Comparison of ENCODE assay signal across 12 cellular contexts in genomic region chr3:129482721-129483120, GRCh38. TPM values are rescaled to one million over a fixed set of nuclear protein-coding genes. Genes with fewer than 3 reads are reported as not detected.
DNase-seq lines count a peak whose midpoint lies in the region; ATAC-seq and TF ChIP-seq lines count a peak whose summit lies in the region.
"Had no signal": no experiment of that assay in that cellular context is flagged by ENCODE, and none has a peak within 500 bp of the region (broad histone marks: within the 10 kb centered on the region; RNA-seq: fewer than 3 reads in every experiment).

No MANE protein-coding gene starts in this region.

- TF ChIP-seq CTCF in cardiac fibroblast (IDR thresholded peaks at IDR 0.05; ENCODE audit: low read depth, low read length) (peak; percentile 7), neutrophil (IDR thresholded peaks at IDR 0.05) (no peak)

- no peak overlapping the region for H3K9ac ChIP-seq in Karpas-422 (ENCODE audit: low read length)

- no peaks in the 10 kb centered on the region for H3K79me2 ChIP-seq in Karpas-422 (ENCODE audit: low read length)

- H3K4me3 ChIP-seq in Karpas-422 (ENCODE audit: low read length) (no peak overlapping the region), cardiac fibroblast (replicated peaks in 1 of 2; ENCODE audit: low read depth in 2 of 2, low read length in 2 of 2) (no peak overlapping the region), neutrophil (ENCODE audit: low read depth in 1 of 2, low read length in 1 of 2) (no peak overlapping the region)

- H3K4me2 ChIP-seq in Karpas-422 (ENCODE audit: low read depth, low read length, poor library complexity, severe bottlenecking), result no peak overlapping the region

- H3K4me1 ChIP-seq in Karpas-422 (ENCODE audit: low read length) (no peaks in the 10 kb centered on the region), neutrophil (ENCODE audit: control insufficient read depth in 1 of 2, insufficient read depth in 1 of 2, low read depth in 1 of 2, low read length in 1 of 2) (peaks cover 15 to 16% of the 10 kb centered on the region in 2 experiments)

- H3K9me3 ChIP-seq in Karpas-422 (ENCODE audit: low read length), result no peaks in the 10 kb centered on the region
- no peaks in the 10 kb centered on the region for H3K9me3 ChIP-seq in neutrophil

- no peaks in the 10 kb centered on the region for H4K20me1 ChIP-seq in Karpas-422 (ENCODE audit: insufficient read depth, low read depth, low read length)

- DNase-seq in DMS 273 (lab: John Stamatoyannopoulos, UW; ENCODE audit: unreplicated experiment) (peak; percentile 64), DMS 273 treated with DMSO at 0.1 percent for 48 hours (lab: John Stamatoyannopoulos, UW) (no peak), Karpas-422 (peak; percentile 74), cardiac fibroblast (ENCODE audit: low read depth in 2 of 2) (no peak), NCI-H2029 treated with DMSO at 0.1 percent for 48 hours (lab: John Stamatoyannopoulos, UW) (no peak)
- no peak for DNase-seq in stimulated activated CD4-positive, alpha-beta T cell treated with anti-CD3 and anti-CD28 coated beads, Interleukin-4, amount 100 ng/mL, for 1 hour
- DNase-seq: GF-D8, SIG-M5 had no signal

- no peak overlapping the region for H3K27ac ChIP-seq in Karpas-422 (ENCODE audit: low read length)
- H3K27ac ChIP-seq in neutrophil, result peak overlapping the region; percentile 85

- no peak for ATAC-seq in HG02642 (IDR thresholded peaks at IDR 0.05; ENCODE audit: poor library complexity, unreplicated experiment)

- no peaks in the 10 kb centered on the region for H3K9me2 ChIP-seq in Karpas-422 (replicated peaks; ENCODE audit: insufficient read depth, low read length)

- no peak overlapping the region for H2AFZ ChIP-seq in Karpas-422 (ENCODE audit: low read length)

- H3K36me3 ChIP-seq in Karpas-422 (ENCODE audit: insufficient read depth, low read length) (no peaks in the 10 kb centered on the region), neutrophil (peaks cover 45% of the 10 kb centered on the region)

- H3K27me3 ChIP-seq in Karpas-422 (ENCODE audit: low read length), result no peaks in the 10 kb centered on the region
- no peaks in the 10 kb centered on the region for H3K27me3 ChIP-seq in neutrophil

RNA-seq across cellular contexts. Expression of gene IFT122, which starts 42.7 kb away (rescaled TPM):
- total RNA-seq in Karpas-422 (2014; rRNA removed; shearing (Covaris generic); ENCODE audit: low replicate concordance), result 4.7 and 6.6 TPM in 2 replicates

RNA-seq across cellular contexts. Expression of gene MBD4, which starts 43.0 kb away (rescaled TPM):
- 51.9 and 130 TPM in 2 replicates for total RNA-seq in Karpas-422 (2014; rRNA removed; shearing (Covaris generic); ENCODE audit: low replicate concordance)

RNA-seq across cellular contexts. Expression of gene RHO, which starts 45.7 kb away (rescaled TPM):
- total RNA-seq in Karpas-422 (2014; rRNA removed; shearing (Covaris generic); ENCODE audit: low replicate concordance), result not detected in 2 replicates
- total RNA-seq: A172, bronchial epithelial cell had no signal

RNA-seq across cellular contexts. Expression of gene EFCAB12, which starts 54.3 kb away (rescaled TPM):
- total RNA-seq in Karpas-422 (2014; rRNA removed; shearing (Covaris generic); ENCODE audit: low replicate concordance), result 0.04 TPM in 1 of 2 replicates, not detected in the other
- total RNA-seq: bronchial epithelial cell had no signal

Comparison
In these comparisons a context has a peak if more than half of its experiments do, and no peak if none do; other contexts are left out.
1. DNase-seq: peak in DMS 273 (single experiment) and Karpas-422 (single experiment); none in DMS 273 treated with DMSO at 0.1 percent for 48 hours (single experiment), cardiac fibroblast (0 of 2), stimulated activated CD4-positive, alpha-beta T cell treated with anti-CD3 and anti-CD28 coated beads, Interleukin-4, amount 100 ng/mL, for 1 hour (single experiment) and NCI-H2029 treated with DMSO at 0.1 percent for 48 hours (single experiment).